Comparison of ENCODE assay signal across 7 cellular contexts in the genomic region with DNA sequence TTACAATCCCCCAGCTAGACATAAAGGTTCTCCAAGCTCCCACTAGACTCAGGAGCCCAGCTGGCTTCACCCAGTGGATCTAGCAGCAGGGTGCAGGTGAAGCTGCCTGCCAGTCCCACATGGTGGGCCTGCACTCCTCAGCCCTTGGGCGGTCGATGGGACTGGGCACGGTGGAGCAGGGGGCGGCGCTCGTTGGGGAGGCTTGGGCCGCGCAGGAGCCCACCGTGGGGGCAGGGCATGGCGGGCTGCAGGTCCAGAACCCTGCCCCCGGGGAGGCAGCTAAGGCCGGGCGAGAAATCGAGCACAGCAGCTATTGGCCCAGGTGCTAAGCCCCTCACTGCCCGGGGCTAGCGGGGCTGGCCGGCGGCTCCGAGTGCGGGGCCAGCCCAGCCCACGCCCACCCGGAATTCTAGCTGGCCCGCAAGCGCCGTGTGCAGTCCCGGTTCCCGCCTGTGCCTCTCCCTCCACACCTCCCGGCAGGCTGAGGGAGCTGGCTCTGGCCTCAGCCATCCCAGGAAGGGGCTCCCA. TPM values are rescaled to one million over a fixed set of nuclear protein-coding genes. Genes with fewer than 3 reads are reported as not detected.
"Had no signal": no experiment of that assay in that cellular context is flagged by ENCODE, and none has a peak within 500 bp of the region (broad histone marks: within the 10 kb centered on the region; RNA-seq: fewer than 3 reads in every experiment).

No MANE protein-coding gene starts in this region.

- H3K27ac Mint-ChIP-seq: IgD-negative memory B cell had no signal

- FAIRE-seq: HepG2, HTR-8/SVneo, K562 had no signal

- DNase-seq: IMR-90 had no signal

- H3K27me3 Mint-ChIP-seq: IgD-negative memory B cell had no signal

- H3K4me3 ChIP-seq: K562 had no signal

- H3K27ac ChIP-seq: HL-60 had no signal

- H3K4me3 Mint-ChIP-seq: IgD-negative memory B cell had no signal

- H3K9me3 Mint-ChIP-seq: IgD-negative memory B cell had no signal

RNA-seq across cellular contexts. Expression of a gene that starts 9.6 kb away (rescaled TPM):
- total RNA-seq: HepG2, HT1080, IMR-90 had no signal
